Comparison of ENCODE assay signal across 1 cellular context in the genomic region with DNA sequence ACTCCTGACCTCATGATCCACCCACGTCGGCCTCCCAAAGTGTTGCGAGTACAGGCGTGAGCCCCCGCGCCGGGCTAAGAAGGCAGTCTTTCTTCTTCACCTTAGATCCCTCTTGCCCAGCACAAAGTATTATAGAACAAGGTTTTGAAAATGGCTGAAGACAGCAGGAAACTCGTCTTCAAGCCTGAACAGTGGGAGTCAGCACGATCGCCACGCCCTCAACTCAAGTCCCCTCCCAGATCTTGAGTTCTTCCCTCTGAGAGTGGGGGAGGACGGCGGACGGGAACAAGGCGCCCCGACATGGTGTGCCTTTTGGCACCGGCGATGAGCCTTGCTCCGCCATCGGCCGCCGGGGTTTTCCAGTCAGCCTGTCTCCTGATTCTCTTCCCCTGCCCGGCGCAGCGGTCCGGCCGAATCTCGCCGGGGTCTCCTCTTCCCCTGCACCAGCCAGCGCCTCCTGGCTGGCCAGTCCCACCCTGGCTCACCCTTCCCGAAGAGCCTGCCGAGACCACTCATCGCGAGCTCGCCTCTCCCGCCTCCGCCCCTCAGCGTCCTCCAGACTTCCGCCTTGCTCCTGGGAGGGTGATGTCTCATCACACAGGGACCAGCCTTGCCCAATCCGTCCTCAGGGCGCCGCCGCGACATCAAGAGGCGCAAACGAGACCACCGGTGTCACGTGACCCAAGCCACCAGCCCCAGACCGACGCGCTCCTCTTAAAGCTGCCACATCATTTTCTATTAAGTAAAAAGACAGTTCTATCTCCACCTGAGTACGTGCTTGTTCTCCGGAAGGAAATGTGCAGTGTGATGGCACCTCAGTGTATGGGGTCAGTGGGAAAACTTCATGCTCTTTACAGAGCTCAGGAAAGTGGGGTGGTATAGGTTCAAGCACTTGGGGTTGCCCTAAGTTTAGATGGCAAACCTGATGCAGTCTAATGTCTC.
TF ChIP-seq lines count a peak whose summit lies in the region.

A gene with protein sequence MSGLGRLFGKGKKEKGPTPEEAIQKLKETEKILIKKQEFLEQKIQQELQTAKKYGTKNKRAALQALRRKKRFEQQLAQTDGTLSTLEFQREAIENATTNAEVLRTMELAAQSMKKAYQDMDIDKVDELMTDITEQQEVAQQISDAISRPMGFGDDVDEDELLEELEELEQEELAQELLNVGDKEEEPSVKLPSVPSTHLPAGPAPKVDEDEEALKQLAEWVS (minus strand): TSS at position 565 of the 942 bp plus-strand sequence. CDS start 49 bp downstream, at position 516.

TF ChIP-seq in HepG2, 621 proteins besides CTCF, POLR2A, EP300 and RAD21 (continued from another document and continues in another):
- TF ChIP-seq, protein P1, sequence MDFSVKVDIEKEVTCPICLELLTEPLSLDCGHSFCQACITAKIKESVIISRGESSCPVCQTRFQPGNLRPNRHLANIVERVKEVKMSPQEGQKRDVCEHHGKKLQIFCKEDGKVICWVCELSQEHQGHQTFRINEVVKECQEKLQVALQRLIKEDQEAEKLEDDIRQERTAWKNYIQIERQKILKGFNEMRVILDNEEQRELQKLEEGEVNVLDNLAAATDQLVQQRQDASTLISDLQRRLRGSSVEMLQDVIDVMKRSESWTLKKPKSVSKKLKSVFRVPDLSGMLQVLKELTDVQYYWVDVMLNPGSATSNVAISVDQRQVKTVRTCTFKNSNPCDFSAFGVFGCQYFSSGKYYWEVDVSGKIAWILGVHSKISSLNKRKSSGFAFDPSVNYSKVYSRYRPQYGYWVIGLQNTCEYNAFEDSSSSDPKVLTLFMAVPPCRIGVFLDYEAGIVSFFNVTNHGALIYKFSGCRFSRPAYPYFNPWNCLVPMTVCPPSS (IDR thresholded peaks at IDR 0.05) = peak; percentile 100; the same call in 1 of the 2 replicates
- TF ChIP-seq ZC3H4 (CRISPR knock-in tag; IDR thresholded peaks at IDR 0.05; ENCODE audit: borderline replicate concordance) (peak; percentile 67; the same call in 1 of the 2 replicates), NFYC (CRISPR knock-in tag; IDR thresholded peaks at IDR 0.05) (peak; percentile 99), SIN3A (IDR thresholded peaks at IDR 0.05; ENCODE audit: borderline replicate concordance, low read depth, low read length) (peak; percentile 98), ARNTL (CRISPR knock-in tag; IDR thresholded peaks at IDR 0.05) (peak; percentile 93), RFX5 (IDR thresholded peaks at IDR 0.05; ENCODE audit: low read depth, low read length) (peak; percentile 57), HDAC2 (CRISPR knock-in tag; IDR thresholded peaks at IDR 0.05) (peak; percentile 97), ZNF136 (CRISPR knock-in tag; IDR thresholded peaks at IDR 0.05; ENCODE audit: low read depth) (peak; percentile 91; the same call in 1 of the 2 replicates), ZNF20 (CRISPR knock-in tag; IDR thresholded peaks at IDR 0.05) (peak; percentile 3; the same call in 1 of the 2 replicates), DPF2 (CRISPR knock-in tag; IDR thresholded peaks at IDR 0.05; ENCODE audit: borderline replicate concordance, low read depth) (peak; percentile 48; the same call in 1 of the 2 replicates), HMGA1 (CRISPR knock-in tag; conservative IDR thresholded peaks at IDR 0.05) (no peak), SPEN (CRISPR knock-in tag; IDR thresholded peaks at IDR 0.05; ENCODE audit: low read depth) (peak; percentile 99), ARID2 (CRISPR knock-in tag; IDR thresholded peaks at IDR 0.05; ENCODE audit: borderline replicate concordance) (peak; percentile 92), ZKSCAN5 (CRISPR knock-in tag; IDR thresholded peaks at IDR 0.05) (peak; percentile 82), NFE2L1 (CRISPR knock-in tag; IDR thresholded peaks at IDR 0.05; ENCODE audit: borderline replicate concordance) (peak; percentile 32; the same call in 1 of the 2 replicates), ZNF775 (CRISPR knock-in tag; IDR thresholded peaks at IDR 0.05; ENCODE audit: borderline replicate concordance) (0 out of 2 replicates have a peak, but pooled peaks have one; percentile 44), KLF13 (CRISPR knock-in tag; IDR thresholded peaks at IDR 0.05) (peak; percentile 97), RBM39 (IDR thresholded peaks at IDR 0.05; ENCODE audit: low read depth, low read length, poor library complexity, severe bottlenecking) (peak; percentile 99), ZBTB42 (CRISPR knock-in tag; IDR thresholded peaks at IDR 0.05) (peak; percentile 95; the same call in 1 of the 2 replicates), HNF4G (IDR thresholded peaks at IDR 0.05; ENCODE audit: borderline replicate concordance, low read depth, low read length) (peak; percentile 46; the same call in 1 of the 2 replicates), HNF4G (CRISPR knock-in tag; IDR thresholded peaks at IDR 0.05; ENCODE audit: borderline replicate concordance, low read depth) (peak; percentile 76; the same call in 1 of the 2 replicates), ONECUT2 (CRISPR knock-in tag; IDR thresholded peaks at IDR 0.05) (peak; percentile 54; the same call in 1 of the 2 replicates), KDM2A (CRISPR knock-in tag; IDR thresholded peaks at IDR 0.05; ENCODE audit: borderline replicate concordance, low read depth) (peak; percentile 100), FOXP1 (IDR thresholded peaks at IDR 0.05) (no peak), FOXP1 (CRISPR knock-in tag; IDR thresholded peaks at IDR 0.05) (peak; percentile 33), ZFP82 (CRISPR knock-in tag; IDR thresholded peaks at IDR 0.05; ENCODE audit: borderline replicate concordance) (no peak), DNMT3B (CRISPR knock-in tag; conservative IDR thresholded peaks at IDR 0.05) (no peak; the same call in 1 of the 2 replicates), IKZF1 (IDR thresholded peaks at IDR 0.05) (no peak), ZNF768 (CRISPR knock-in tag; IDR thresholded peaks at IDR 0.05) (peak; percentile 89), ZNF678 (CRISPR knock-in tag; IDR thresholded peaks at IDR 0.05) (peak; percentile 66; the same call in 1 of the 2 replicates), EZH2 (conservative IDR thresholded peaks at IDR 0.05; ENCODE audit: low read depth, low read length) (no peak)
- TF ChIP-seq, protein P2, sequence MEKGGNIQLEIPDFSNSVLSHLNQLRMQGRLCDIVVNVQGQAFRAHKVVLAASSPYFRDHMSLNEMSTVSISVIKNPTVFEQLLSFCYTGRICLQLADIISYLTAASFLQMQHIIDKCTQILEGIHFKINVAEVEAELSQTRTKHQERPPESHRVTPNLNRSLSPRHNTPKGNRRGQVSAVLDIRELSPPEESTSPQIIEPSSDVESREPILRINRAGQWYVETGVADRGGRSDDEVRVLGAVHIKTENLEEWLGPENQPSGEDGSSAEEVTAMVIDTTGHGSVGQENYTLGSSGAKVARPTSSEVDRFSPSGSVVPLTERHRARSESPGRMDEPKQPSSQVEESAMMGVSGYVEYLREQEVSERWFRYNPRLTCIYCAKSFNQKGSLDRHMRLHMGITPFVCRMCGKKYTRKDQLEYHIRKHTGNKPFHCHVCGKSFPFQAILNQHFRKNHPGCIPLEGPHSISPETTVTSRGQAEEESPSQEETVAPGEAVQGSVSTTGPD (CRISPR knock-in tag; IDR thresholded peaks at IDR 0.05) = peak; percentile 79; the same call in 1 of the 2 replicates
- TF ChIP-seq, protein P3, sequence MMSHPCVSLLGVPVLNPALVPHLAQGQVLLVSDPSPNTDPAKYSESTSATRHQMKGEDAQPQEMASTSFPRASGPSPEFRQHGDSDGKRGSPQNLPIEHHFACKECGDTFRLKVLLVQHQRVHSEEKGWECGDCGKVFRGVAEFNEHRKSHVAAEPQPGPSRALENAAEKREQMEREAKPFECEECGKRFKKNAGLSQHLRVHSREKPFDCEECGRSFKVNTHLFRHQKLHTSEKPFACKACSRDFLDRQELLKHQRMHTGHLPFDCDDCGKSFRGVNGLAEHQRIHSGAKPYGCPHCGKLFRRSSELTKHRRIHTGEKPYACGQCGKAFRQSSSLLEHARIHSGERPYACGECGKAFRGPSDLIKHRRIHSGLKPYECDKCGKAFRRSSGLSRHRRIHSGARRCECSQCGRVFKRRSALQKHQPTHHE (CRISPR knock-in tag; IDR thresholded peaks at IDR 0.05; ENCODE audit: borderline replicate concordance) = peak; percentile 95
- TF ChIP-seq, protein P4, sequence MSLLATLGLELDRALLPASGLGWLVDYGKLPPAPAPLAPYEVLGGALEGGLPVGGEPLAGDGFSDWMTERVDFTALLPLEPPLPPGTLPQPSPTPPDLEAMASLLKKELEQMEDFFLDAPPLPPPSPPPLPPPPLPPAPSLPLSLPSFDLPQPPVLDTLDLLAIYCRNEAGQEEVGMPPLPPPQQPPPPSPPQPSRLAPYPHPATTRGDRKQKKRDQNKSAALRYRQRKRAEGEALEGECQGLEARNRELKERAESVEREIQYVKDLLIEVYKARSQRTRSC (CRISPR knock-in tag; IDR thresholded peaks at IDR 0.05; ENCODE audit: low read depth) = peak; percentile 86
- TF ChIP-seq, protein P5, sequence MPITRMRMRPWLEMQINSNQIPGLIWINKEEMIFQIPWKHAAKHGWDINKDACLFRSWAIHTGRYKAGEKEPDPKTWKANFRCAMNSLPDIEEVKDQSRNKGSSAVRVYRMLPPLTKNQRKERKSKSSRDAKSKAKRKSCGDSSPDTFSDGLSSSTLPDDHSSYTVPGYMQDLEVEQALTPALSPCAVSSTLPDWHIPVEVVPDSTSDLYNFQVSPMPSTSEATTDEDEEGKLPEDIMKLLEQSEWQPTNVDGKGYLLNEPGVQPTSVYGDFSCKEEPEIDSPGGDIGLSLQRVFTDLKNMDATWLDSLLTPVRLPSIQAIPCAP (CRISPR knock-in tag; IDR thresholded peaks at IDR 0.05; ENCODE audit: low read depth) = peak; percentile 84
- TF ChIP-seq, protein P6, sequence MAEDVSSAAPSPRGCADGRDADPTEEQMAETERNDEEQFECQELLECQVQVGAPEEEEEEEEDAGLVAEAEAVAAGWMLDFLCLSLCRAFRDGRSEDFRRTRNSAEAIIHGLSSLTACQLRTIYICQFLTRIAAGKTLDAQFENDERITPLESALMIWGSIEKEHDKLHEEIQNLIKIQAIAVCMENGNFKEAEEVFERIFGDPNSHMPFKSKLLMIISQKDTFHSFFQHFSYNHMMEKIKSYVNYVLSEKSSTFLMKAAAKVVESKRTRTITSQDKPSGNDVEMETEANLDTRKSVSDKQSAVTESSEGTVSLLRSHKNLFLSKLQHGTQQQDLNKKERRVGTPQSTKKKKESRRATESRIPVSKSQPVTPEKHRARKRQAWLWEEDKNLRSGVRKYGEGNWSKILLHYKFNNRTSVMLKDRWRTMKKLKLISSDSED (CRISPR knock-in tag; IDR thresholded peaks at IDR 0.05) = no peak
- TF ChIP-seq, protein P7, sequence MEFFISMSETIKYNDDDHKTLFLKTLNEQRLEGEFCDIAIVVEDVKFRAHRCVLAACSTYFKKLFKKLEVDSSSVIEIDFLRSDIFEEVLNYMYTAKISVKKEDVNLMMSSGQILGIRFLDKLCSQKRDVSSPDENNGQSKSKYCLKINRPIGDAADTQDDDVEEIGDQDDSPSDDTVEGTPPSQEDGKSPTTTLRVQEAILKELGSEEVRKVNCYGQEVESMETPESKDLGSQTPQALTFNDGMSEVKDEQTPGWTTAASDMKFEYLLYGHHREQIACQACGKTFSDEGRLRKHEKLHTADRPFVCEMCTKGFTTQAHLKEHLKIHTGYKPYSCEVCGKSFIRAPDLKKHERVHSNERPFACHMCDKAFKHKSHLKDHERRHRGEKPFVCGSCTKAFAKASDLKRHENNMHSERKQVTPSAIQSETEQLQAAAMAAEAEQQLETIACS (CRISPR knock-in tag; IDR thresholded peaks at IDR 0.05) = peak; percentile 50; the same call in 1 of the 2 replicates
- TF ChIP-seq, protein P8, sequence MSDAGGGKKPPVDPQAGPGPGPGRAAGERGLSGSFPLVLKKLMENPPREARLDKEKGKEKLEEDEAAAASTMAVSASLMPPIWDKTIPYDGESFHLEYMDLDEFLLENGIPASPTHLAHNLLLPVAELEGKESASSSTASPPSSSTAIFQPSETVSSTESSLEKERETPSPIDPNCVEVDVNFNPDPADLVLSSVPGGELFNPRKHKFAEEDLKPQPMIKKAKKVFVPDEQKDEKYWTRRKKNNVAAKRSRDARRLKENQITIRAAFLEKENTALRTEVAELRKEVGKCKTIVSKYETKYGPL (CRISPR knock-in tag; IDR thresholded peaks at IDR 0.05) = no peak; the same call in 1 of the 2 replicates
- TF ChIP-seq, protein P9, sequence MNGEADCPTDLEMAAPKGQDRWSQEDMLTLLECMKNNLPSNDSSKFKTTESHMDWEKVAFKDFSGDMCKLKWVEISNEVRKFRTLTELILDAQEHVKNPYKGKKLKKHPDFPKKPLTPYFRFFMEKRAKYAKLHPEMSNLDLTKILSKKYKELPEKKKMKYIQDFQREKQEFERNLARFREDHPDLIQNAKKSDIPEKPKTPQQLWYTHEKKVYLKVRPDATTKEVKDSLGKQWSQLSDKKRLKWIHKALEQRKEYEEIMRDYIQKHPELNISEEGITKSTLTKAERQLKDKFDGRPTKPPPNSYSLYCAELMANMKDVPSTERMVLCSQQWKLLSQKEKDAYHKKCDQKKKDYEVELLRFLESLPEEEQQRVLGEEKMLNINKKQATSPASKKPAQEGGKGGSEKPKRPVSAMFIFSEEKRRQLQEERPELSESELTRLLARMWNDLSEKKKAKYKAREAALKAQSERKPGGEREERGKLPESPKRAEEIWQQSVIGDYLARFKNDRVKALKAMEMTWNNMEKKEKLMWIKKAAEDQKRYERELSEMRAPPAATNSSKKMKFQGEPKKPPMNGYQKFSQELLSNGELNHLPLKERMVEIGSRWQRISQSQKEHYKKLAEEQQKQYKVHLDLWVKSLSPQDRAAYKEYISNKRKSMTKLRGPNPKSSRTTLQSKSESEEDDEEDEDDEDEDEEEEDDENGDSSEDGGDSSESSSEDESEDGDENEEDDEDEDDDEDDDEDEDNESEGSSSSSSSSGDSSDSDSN (CRISPR knock-in tag; IDR thresholded peaks at IDR 0.05) = peak; percentile 95
